ENCODE assay signal across 13 cellular contexts in genomic region chr18:44715841-44716240, GRCh38.
DNase-seq lines count a peak whose midpoint lies in the region; ATAC-seq, FAIRE-seq and TF ChIP-seq lines count a peak whose summit lies in the region.
"Had no signal": no experiment of that assay in that cellular context is flagged by ENCODE, and none has a peak within 500 bp of the region (broad histone marks: within the 10 kb centered on the region; RNA-seq: fewer than 3 reads in every experiment).

No MANE protein-coding gene starts in this region.

- no peak overlapping the region for H3K4me3 ChIP-seq in stomach smooth muscle (ENCODE audit: low read length in 2 of 2)
- H3K4me3 ChIP-seq: right atrium auricular region had no signal

- H3K4me1 ChIP-seq in stomach smooth muscle (ENCODE audit: control insufficient read depth, insufficient read depth, low read length) = peaks cover 36% of the 10 kb centered on the region

- no peaks in the 10 kb centered on the region for H3K27me3 ChIP-seq in stomach smooth muscle (ENCODE audit: control insufficient read depth in 1 of 2, insufficient read depth in 2 of 2, low read length in 2 of 2)
- H3K27me3 ChIP-seq: right atrium auricular region had no signal

- peak overlapping the region in 1 of 2 donors; percentile 43 for H3K9ac ChIP-seq in stomach smooth muscle (ENCODE audit: low read length in 2 of 2)

- no peak for FAIRE-seq in D721Med (lab: Jason Lieb, UNC)

- DNase-seq in NCI-H1092 (lab: John Stamatoyannopoulos, UW) = peak; percentile 79
- peak; percentile 52 for DNase-seq in NCI-H748 treated with DMSO at 0.1 percent for 48 hours (lab: John Stamatoyannopoulos, UW)
- peak; percentile 43 for DNase-seq in iPS-NIHi11 (ENCODE audit: low spot score)
- no peak for DNase-seq in activated naive CD4-positive, alpha-beta T cell treated with Interleukin-2 at 50 U/mL for 16 hours
- no peak for DNase-seq in AG08396 (ENCODE audit: low spot score)
- no peak for DNase-seq in D721Med (ENCODE audit: insufficient read length, low spot score)
- DNase-seq: activated CD4-positive, alpha-beta T cell treated with anti-CD3 and anti-CD28 coated beads for 36 hours; activated naive CD8-positive, alpha-beta T cell treated with anti-CD3 and anti-CD28 coated beads for 36 hours; IMR-90 had no signal

- peaks cover 9 to 15% of the 10 kb centered on the region in 2 donors for H3K36me3 ChIP-seq in stomach smooth muscle (ENCODE audit: control insufficient read depth in 2 of 2, insufficient read depth in 2 of 2, low read length in 2 of 2)
- H3K36me3 ChIP-seq: right atrium auricular region had no signal

- no peak for TF ChIP-seq CTCF in D721Med (IDR thresholded peaks at IDR 0.05; ENCODE audit: insufficient read depth, missing control alignments)

- H3K27ac ChIP-seq in stomach smooth muscle (ENCODE audit: low read length) = peak overlapping the region; percentile 41

- no peaks in the 10 kb centered on the region for H3K9me3 ChIP-seq in stomach smooth muscle (ENCODE audit: control insufficient read depth in 2 of 2, low read length in 2 of 2)
- H3K9me3 ChIP-seq: right atrium auricular region had no signal

- ATAC-seq in GM18873 (IDR thresholded peaks at IDR 0.05; ENCODE audit: low FRiP score, unreplicated experiment) = no peak
- ATAC-seq: Panc1 had no signal

Comparison
In these comparisons a context has a peak if more than half of its experiments do, and no peak if none do; other contexts are left out.
1. DNase-seq: peak in NCI-H1092 (single experiment), NCI-H748 treated with DMSO at 0.1 percent for 48 hours (single experiment) and iPS-NIHi11 (single experiment); none in activated naive CD4-positive, alpha-beta T cell treated with Interleukin-2 at 50 U/mL for 16 hours (single experiment), AG08396 (single experiment) and D721Med (single experiment).